ENCODE assay signal across 8 cellular contexts in the genomic region with DNA sequence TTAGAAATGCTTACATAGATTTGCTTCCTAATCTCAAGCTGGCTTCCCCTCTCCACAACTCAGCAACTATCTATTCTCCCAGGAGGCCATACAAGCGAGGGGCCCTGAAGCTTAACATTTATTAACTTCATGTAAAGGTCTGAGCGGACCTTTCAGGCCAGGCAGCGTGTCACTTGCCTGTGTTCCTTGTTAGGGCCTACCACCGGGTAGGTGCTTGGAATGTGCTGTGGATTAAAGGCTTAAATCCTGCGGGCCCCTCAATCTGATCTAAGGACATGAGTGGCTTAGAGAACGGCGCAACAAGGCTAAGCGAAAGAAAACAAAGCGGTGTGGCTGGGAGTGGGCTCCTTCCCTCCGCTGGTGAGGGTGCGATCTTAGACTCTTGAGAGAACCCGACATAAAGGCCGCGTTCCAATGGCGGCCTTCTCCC. TPM values are rescaled to one million over a fixed set of nuclear protein-coding genes. Genes with fewer than 3 reads are reported as not detected.
DNase-seq lines count a peak whose midpoint lies in the region; ATAC-seq and TF ChIP-seq lines count a peak whose summit lies in the region.

No MANE protein-coding gene starts in this region.

- peak overlapping the region; percentile 89 for H3K18ac ChIP-seq in trophoblast cell (ENCODE audit: low read length)

- no peaks in the 10 kb centered on the region for H3K27me3 Mint-ChIP-seq in activated CD4-positive, alpha-beta T cell treated with anti-CD3 and anti-CD28 coated beads, Interleukin-2, amount 10 ng/mL, durations not matched to agents 7 days and 5 days

- H3K79me2 ChIP-seq in SU-DHL-6 (ENCODE audit: insufficient read depth, low read length) (peaks cover 52% of the 10 kb centered on the region), trophoblast cell (ENCODE audit: control insufficient read depth, insufficient read depth, low read length, poor library complexity) (peaks cover 31% of the 10 kb centered on the region)

- H3K36me3 Mint-ChIP-seq in activated CD4-positive, alpha-beta T cell treated with anti-CD3 and anti-CD28 coated beads, Interleukin-2, amount 10 ng/mL, durations not matched to agents 7 days and 5 days (ENCODE audit: low read depth), result peaks cover 22% of the 10 kb centered on the region

- peaks cover 11% of the 10 kb centered on the region; the same call in 1 of the 2 replicates for H4K20me1 ChIP-seq in SU-DHL-6 (ENCODE audit: low read depth, low read length)

- peaks cover 15% of the 10 kb centered on the region for H3K79me1 ChIP-seq in trophoblast cell (ENCODE audit: low read length)

- no peaks in the 10 kb centered on the region for H3K9me3 Mint-ChIP-seq in activated CD4-positive, alpha-beta T cell treated with anti-CD3 and anti-CD28 coated beads, Interleukin-2, amount 10 ng/mL, durations not matched to agents 7 days and 5 days

- H4K8ac ChIP-seq in trophoblast cell (ENCODE audit: low read depth, low read length), result peak overlapping the region; percentile 96

- H2BK120ac ChIP-seq in trophoblast cell (ENCODE audit: insufficient read depth, low read length, poor library complexity), result peak overlapping the region; percentile 81

- H3K27ac ChIP-seq in SU-DHL-6 (ENCODE audit: low read depth, low read length), result peak overlapping the region; percentile 94
- H3K27ac ChIP-seq in trophoblast cell (ENCODE audit: low read depth, low read length), result peak overlapping the region; percentile 99

- peak overlapping the region; percentile 93 for H3K14ac ChIP-seq in trophoblast cell (ENCODE audit: low read length)

- H4K91ac ChIP-seq in trophoblast cell (ENCODE audit: low read depth, low read length), result peak overlapping the region; percentile 94

- ATAC-seq in HG03159 (IDR thresholded peaks at IDR 0.05; ENCODE audit: unreplicated experiment), result no peak
- ATAC-seq in GM21576 (IDR thresholded peaks at IDR 0.05; ENCODE audit: unreplicated experiment), result no peak
- ATAC-seq in HG02678 (IDR thresholded peaks at IDR 0.05; ENCODE audit: unreplicated experiment), result no peak

- DNase-seq in activated CD4-positive, alpha-beta T cell treated with anti-CD3 and anti-CD28 coated beads, Interleukin-2, amount 10 ng/mL, durations not matched to agents 7 days and 5 days, result no peak
- DNase-seq in activated CD4-positive, alpha-beta T cell treated with anti-CD3 and anti-CD28 coated beads, Interleukin-2, amount 50 U/mL, for 4 hours, result no peak
- DNase-seq in fibroblast of pulmonary artery (ENCODE audit: low read depth) (no peak), trophoblast cell (no peak)

- peak overlapping the region; percentile 95 for H3K4me2 ChIP-seq in SU-DHL-6 (ENCODE audit: low read depth, low read length, poor library complexity, severe bottlenecking)
- H3K4me2 ChIP-seq in trophoblast cell (ENCODE audit: low read length), result peak overlapping the region; percentile 91

- H3K4me1 ChIP-seq in trophoblast cell (ENCODE audit: control insufficient read depth in 1 of 2, insufficient read depth in 2 of 2, low read length in 2 of 2), result peaks cover 3 to 8% of the 10 kb centered on the region in 2 experiments

- H3K4me3 Mint-ChIP-seq in activated CD4-positive, alpha-beta T cell treated with anti-CD3 and anti-CD28 coated beads, Interleukin-2, amount 10 ng/mL, durations not matched to agents 7 days and 5 days, result peak overlapping the region; percentile 96

- H2BK12ac ChIP-seq in trophoblast cell (ENCODE audit: low read length), result no peak overlapping the region

- no peak for TF ChIP-seq CTCF in SU-DHL-6 (IDR thresholded peaks at IDR 0.05; ENCODE audit: insufficient read depth, low read length, poor library complexity, severe bottlenecking)
- TF ChIP-seq CTCF in fibroblast of pulmonary artery (IDR thresholded peaks at IDR 0.05; ENCODE audit: low read length, missing control alignments), result no peak

- peak overlapping the region; percentile 31 for H2AK5ac ChIP-seq in trophoblast cell (ENCODE audit: low read length)

- WGBS in trophoblast cell (ENCODE audit: extremely low coverage, insufficient coverage, insufficient read length), result no CpG with 5 or more reads among the region's 15 CpGs

- H3F3A ChIP-seq in SU-DHL-6 (ENCODE audit: insufficient read depth), result peaks cover 11% of the 10 kb centered on the region

- H3K4ac ChIP-seq in trophoblast cell (ENCODE audit: low read depth, low read length), result peak overlapping the region; percentile 71

- H3K4me3 ChIP-seq in SU-DHL-6 (ENCODE audit: insufficient read depth, low read length, poor library complexity, severe bottlenecking) (peak overlapping the region; percentile 98), fibroblast of pulmonary artery (replicated peaks; ENCODE audit: low read depth, low read length) (peak overlapping the region; percentile 99), trophoblast cell (ENCODE audit: low read depth, low read length) (peak overlapping the region; percentile 87)

- CTCF ChIA-PET in activated CD4-positive, alpha-beta T cell treated with anti-CD3 and anti-CD28 coated beads, Interleukin-2, amount 10 ng/mL, durations not matched to agents 7 days and 5 days (lab: Charles Lee), result interaction anchor here (1.3 kb wide), 1 partner anchor 16 kb away, joined by 4 read pairs; no protein-coding TSS in a partner anchor

- peak overlapping the region; percentile 100 for H3K27ac Mint-ChIP-seq in activated CD4-positive, alpha-beta T cell treated with anti-CD3 and anti-CD28 coated beads, Interleukin-2, amount 10 ng/mL, durations not matched to agents 7 days and 5 days

- H3K9me3 ChIP-seq in SU-DHL-6 (ENCODE audit: insufficient read depth, low read length) (no peaks in the 10 kb centered on the region), trophoblast cell (ENCODE audit: insufficient read depth, low read depth, low read length) (no peaks in the 10 kb centered on the region)

- peak overlapping the region; percentile 95 for H3K9ac ChIP-seq in SU-DHL-6 (ENCODE audit: low read length)
- peak overlapping the region; percentile 82 for H3K9ac ChIP-seq in trophoblast cell (ENCODE audit: low read length)

- H4K12ac ChIP-seq in trophoblast cell (ENCODE audit: low read depth, low read length), result peak overlapping the region; percentile 96

- peak overlapping the region; percentile 92 for H2BK5ac ChIP-seq in trophoblast cell (ENCODE audit: low read depth, low read length, poor library complexity)

- no peaks in the 10 kb centered on the region for H3K9me2 ChIP-seq in SU-DHL-6 (replicated peaks; ENCODE audit: insufficient read depth, low read length)

- H3K36me3 ChIP-seq in SU-DHL-6 (ENCODE audit: low read length), result no peaks in the 10 kb centered on the region
- H3K36me3 ChIP-seq in trophoblast cell (ENCODE audit: control insufficient read depth in 1 of 2, insufficient read depth in 2 of 2, low read length in 2 of 2), result peaks cover 0 to 2% of the 10 kb centered on the region in 2 experiments

- no peaks in the 10 kb centered on the region for H3K27me3 ChIP-seq in SU-DHL-6 (ENCODE audit: low read length)
- no peaks in the 10 kb centered on the region for H3K27me3 ChIP-seq in trophoblast cell (ENCODE audit: insufficient read depth, low read length)

- H2AFZ ChIP-seq in SU-DHL-6 (ENCODE audit: low read depth, low read length, severe bottlenecking) (peak overlapping the region; percentile 15), trophoblast cell (ENCODE audit: insufficient read depth, low read length, poor library complexity) (peak overlapping the region; percentile 93)

- H3K23ac ChIP-seq in trophoblast cell (ENCODE audit: low read length), result no peak overlapping the region

- POLR2A ChIA-PET in activated CD4-positive, alpha-beta T cell treated with anti-CD3 and anti-CD28 coated beads, Interleukin-2, amount 10 ng/mL, durations not matched to agents 7 days and 5 days (lab: Charles Lee), result interaction anchor here (0.5 to 1.0 kb wide), 2 partner anchors 18 to 88 kb away, joined by 3 to 10 read pairs; no protein-coding TSS in a partner anchor

- peaks cover 48% of the 10 kb centered on the region for H3K4me1 Mint-ChIP-seq in activated CD4-positive, alpha-beta T cell treated with anti-CD3 and anti-CD28 coated beads, Interleukin-2, amount 10 ng/mL, durations not matched to agents 7 days and 5 days

RNA-seq across cellular contexts. Expression of a gene that starts 0.7 kb away (rescaled TPM):
- 10 to 100 TPM; 89.5 to 95.4 TPM for total RNA-seq in activated CD4-positive, alpha-beta T cell treated with anti-CD3 and anti-CD28 coated beads, Interleukin-2, amount 10 ng/mL, durations not matched to agents 7 days and 5 days
- 163 and 170 TPM in 2 replicates for polyA plus RNA-seq in trophoblast cell (2013)

RNA-seq across cellular contexts. Expression of a gene that starts 24.8 kb away (rescaled TPM):
- total RNA-seq in activated CD4-positive, alpha-beta T cell treated with anti-CD3 and anti-CD28 coated beads, Interleukin-2, amount 10 ng/mL, durations not matched to agents 7 days and 5 days, result 10 to 100 TPM; 27.8 to 31.9 TPM
- 40.0 and 41.2 TPM in 2 replicates for polyA plus RNA-seq in trophoblast cell (2013)
